Comparison of ENCODE assay signal across 1 cellular context in genomic region chr19:55146648-55147218, GRCh38.
TF ChIP-seq lines count a peak whose summit lies in the region.

No MANE protein-coding gene starts in this region.

TF ChIP-seq in K562, 482 proteins besides CTCF, POLR2A, EP300 and RAD21 (continued from another document and continues in another):
- TF ChIP-seq HNRNPLL (IDR thresholded peaks at IDR 0.05; ENCODE audit: low read depth, low read length, poor library complexity, severe bottlenecking) (peak; percentile 34), ZNF140 (CRISPR knock-in tag; IDR thresholded peaks at IDR 0.05) (no peak), MAFG (tag; conservative IDR thresholded peaks at IDR 0.05) (no peak), RBM17 (IDR thresholded peaks at IDR 0.05; ENCODE audit: borderline replicate concordance, low read depth, low read length) (no peak), ZNF717 (CRISPR knock-in tag; IDR thresholded peaks at IDR 0.05) (no peak), PTBP1 (IDR thresholded peaks at IDR 0.05; ENCODE audit: low read depth, low read length) (no peak), ZFX (CRISPR knock-in tag; IDR thresholded peaks at IDR 0.05) (peak; percentile 46; the same call in 1 of the 2 replicates), NCOR1 (IDR thresholded peaks at IDR 0.05) (no peak), ZBTB1 (CRISPR knock-in tag; IDR thresholded peaks at IDR 0.05; ENCODE audit: borderline replicate concordance, low read depth) (no peak), GMEB1 (CRISPR knock-in tag; IDR thresholded peaks at IDR 0.05) (no peak), ATF3 (IDR thresholded peaks at IDR 0.05) (no peak), ATF3 (CRISPR knock-in tag; conservative IDR thresholded peaks at IDR 0.05) (no peak), ZNF449 (CRISPR knock-in tag; IDR thresholded peaks at IDR 0.05) (no peak), POLR2AphosphoS5 (IDR thresholded peaks at IDR 0.05; ENCODE audit: control insufficient read depth, insufficient read depth, low read depth, low read length) (no peak), FOSL1 (tag; conservative IDR thresholded peaks at IDR 0.05) (0 out of 2 replicates have a peak, but pooled peaks have one; percentile 4), MTA3 (IDR thresholded peaks at IDR 0.05; ENCODE audit: borderline replicate concordance) (peak; percentile 63; the same call in 1 of the 2 replicates), PRDM10 (IDR thresholded peaks at IDR 0.05; ENCODE audit: partially characterized antibody) (peak; percentile 68), TFAM (CRISPR knock-in tag; conservative IDR thresholded peaks at IDR 0.05) (no peak), CEBPZ (IDR thresholded peaks at IDR 0.05; ENCODE audit: borderline replicate concordance, low read depth, low read length) (no peak), ZC3H11A (IDR thresholded peaks at IDR 0.05; ENCODE audit: low read depth, low read length) (no peak), ARID4B (CRISPR knock-in tag; IDR thresholded peaks at IDR 0.05) (0 out of 2 replicates have a peak, but pooled peaks have one; percentile 31), PTTG1 (tag; IDR thresholded peaks at IDR 0.05; ENCODE audit: low read depth) (no peak), TBL1XR1 (IDR thresholded peaks at IDR 0.05; ENCODE audit: low read length in 2 of 2) (no peak), CTBP1 (IDR thresholded peaks at IDR 0.05; ENCODE audit: borderline replicate concordance) (peak; percentile 90), GATA2 (CRISPR knock-in tag; IDR thresholded peaks at IDR 0.05) (no peak), SUPT5H (IDR thresholded peaks at IDR 0.05) (peak; percentile 68), POLR2G (IDR thresholded peaks at IDR 0.05; ENCODE audit: low read depth, low read length) (peak; percentile 78), NRF1 (conservative IDR thresholded peaks at IDR 0.05 in 1 of 2, IDR thresholded peaks at IDR 0.05 in 1 of 2) (peak; percentile 40 to 41; a peak in 2 of 4 replicates), SREBF1 (IDR thresholded peaks at IDR 0.05; ENCODE audit: borderline replicate concordance, low read depth, low read length) (no peak), EWSR1 (IDR thresholded peaks at IDR 0.05; ENCODE audit: borderline replicate concordance, low read depth, partially characterized antibody) (no peak), FOXK2 (conservative IDR thresholded peaks at IDR 0.05 in 1 of 2, IDR thresholded peaks at IDR 0.05 in 1 of 2; ENCODE audit: low read depth in 2 of 2) (no peak), FOXK1 (CRISPR knock-in tag; IDR thresholded peaks at IDR 0.05; ENCODE audit: borderline replicate concordance) (no peak), ELF4 (CRISPR knock-in tag; IDR thresholded peaks at IDR 0.05) (no peak), IRF9 (tag; IDR thresholded peaks at IDR 0.05) (no peak), HNRNPK (IDR thresholded peaks at IDR 0.05; ENCODE audit: low read depth, low read length, poor library complexity, severe bottlenecking) (no peak), BCOR (IDR thresholded peaks at IDR 0.05) (peak; percentile 22; the same call in 1 of the 2 replicates), CREB3L1 (IDR thresholded peaks at IDR 0.05; ENCODE audit: borderline replicate concordance, low read depth) (no peak), CBX5 (IDR thresholded peaks at IDR 0.05; ENCODE audit: borderline replicate concordance, low read depth) (no peak), ZBTB49 (CRISPR knock-in tag; IDR thresholded peaks at IDR 0.05; ENCODE audit: borderline replicate concordance) (no peak), HDAC1 (IDR thresholded peaks at IDR 0.05) (peak in 1 of 2 experiments; percentile 52; a peak in 2 of 4 replicates)
